Comparison of ENCODE assay signal across 21 cellular contexts in the genomic region with DNA sequence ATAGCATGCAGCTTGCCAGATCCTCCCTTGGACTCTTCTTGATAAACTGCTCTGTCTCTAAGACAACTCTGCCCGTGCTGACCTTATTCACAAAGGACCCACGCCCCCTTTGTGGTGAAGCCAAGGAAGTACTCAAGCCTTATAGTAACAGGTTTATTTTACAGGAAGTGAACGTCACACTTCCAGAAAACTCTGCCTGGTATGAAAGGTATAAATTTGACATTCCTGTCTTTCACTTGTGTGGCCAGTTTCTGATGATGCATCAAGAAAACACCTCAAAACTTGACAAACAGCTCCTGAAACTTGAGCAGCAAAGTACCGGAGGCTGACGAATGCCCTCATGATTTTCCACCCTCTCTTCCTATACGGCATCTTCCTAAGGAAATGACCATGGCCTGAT. TPM values are rescaled to one million over a fixed set of nuclear protein-coding genes. Genes with fewer than 3 reads are reported as not detected.
A peak's percentile ranks its signal among the peaks of the same experiment; 100 is the strongest.
DNase-seq lines count a peak whose midpoint lies in the region; ATAC-seq, FAIRE-seq and TF ChIP-seq lines count a peak whose summit lies in the region.
"Had no signal": no experiment of that assay in that cellular context is flagged by ENCODE, and none has a peak within 500 bp of the region (broad histone marks: within the 10 kb centered on the region; RNA-seq: fewer than 3 reads in every experiment).

No MANE protein-coding gene starts in this region.

- H3K4me1 ChIP-seq in smooth muscle cell (ENCODE audit: low read depth) = no peaks in the 10 kb centered on the region
- H3K4me1 ChIP-seq: ascending aorta, gastrocnemius medialis had no signal

- H3K79me2 ChIP-seq in smooth muscle cell (ENCODE audit: low read depth) = no peaks in the 10 kb centered on the region

- no peaks in the 10 kb centered on the region for H3K9me3 ChIP-seq in smooth muscle cell (replicated peaks; ENCODE audit: low read depth)
- H3K9me3 ChIP-seq: ascending aorta, gastrocnemius medialis had no signal

- no peak for FAIRE-seq in bronchial epithelial cell (lab: Jason Lieb, UNC)
- FAIRE-seq: H54 had no signal

- H3K4me2 ChIP-seq in smooth muscle cell = no peak overlapping the region

- TF ChIP-seq CTCF in bronchial epithelial cell (IDR thresholded peaks at IDR 0.05; ENCODE audit: insufficient read depth, low read length, severe bottlenecking) (no peak), smooth muscle cell (IDR thresholded peaks at IDR 0.05; ENCODE audit: borderline replicate concordance, insufficient read depth, poor library complexity, severe bottlenecking) (no peak)

- H2AFZ ChIP-seq in smooth muscle cell (ENCODE audit: low read depth) = no peak overlapping the region

- H3K36me3 ChIP-seq in H7 (replicated peaks; ENCODE audit: control insufficient read depth, insufficient read depth, low read length) (no peaks in the 10 kb centered on the region), bronchial epithelial cell (ENCODE audit: control insufficient read depth, insufficient read depth, low read length) (no peaks in the 10 kb centered on the region), smooth muscle cell (ENCODE audit: low read depth) (no peaks in the 10 kb centered on the region)
- H3K36me3 ChIP-seq: ascending aorta, gastrocnemius medialis had no signal

- H3K4me3 ChIP-seq in H7 (ENCODE audit: insufficient read depth, low read depth, low read length) = no peak overlapping the region
- no peak overlapping the region for H3K4me3 ChIP-seq in bronchial epithelial cell (ENCODE audit: low read depth, low read length)
- H3K4me3 ChIP-seq in smooth muscle cell = no peak overlapping the region
- H3K4me3 ChIP-seq: ascending aorta, gastrocnemius medialis had no signal

- peak overlapping the region; percentile 35 for H3K9ac ChIP-seq in smooth muscle cell (ENCODE audit: low read depth)

- ATAC-seq in HG03432 (IDR thresholded peaks at IDR 0.05; ENCODE audit: unreplicated experiment) (no peak), GM21619 (IDR thresholded peaks at IDR 0.05; ENCODE audit: unreplicated experiment) (no peak)
- ATAC-seq: gastrocnemius medialis; naive thymus-derived CD8-positive, alpha-beta T cell; stimulated activated memory B cell treated with anti-CD40 and anti-IgM and Interleukin-4, amounts not matched to agents 10 μg/mL and 1 μg/mL and 100 μg/mL, for 72 hours had no signal

- 61% methylated on average over 6 of the region's 6 CpGs for WGBS in smooth muscle cell (ENCODE audit: low lambda C conversion rate)

- H3F3A ChIP-seq in smooth muscle cell (ENCODE audit: low read depth) = no peaks in the 10 kb centered on the region

- DNase-seq in H7 (peak; percentile 28), NCI-H226 (peak; percentile 20), bronchial epithelial cell (ENCODE audit: low read depth) (peak; percentile 93), smooth muscle cell (lab: John Stamatoyannopoulos, UW; ENCODE audit: unreplicated experiment) (no peak), dedifferentiated amniotic fluid mesenchymal stem cell (ENCODE audit: extremely low spot score) (no peak)
- DNase-seq: activated CD4-positive, alpha-beta T cell treated with anti-CD3 and anti-CD28 coated beads, Interleukin-2, amount 10 ng/mL, durations not matched to agents 7 days and 5 days; activated gamma-delta T cell treated with Interleukin-2 at 50 U/mL for 16 hours; DMS79 treated with DMSO at 0.1 percent for 48 hours; gastrocnemius medialis; KBM-7; kidney glomerular epithelial cell; mesendoderm; naive thymus-derived CD8-positive, alpha-beta T cell; NCI-H1092; NCI-H2029 had no signal

- peak overlapping the region; percentile 70 for H3K27ac ChIP-seq in smooth muscle cell (ENCODE audit: low read depth)
- H3K27ac ChIP-seq: ascending aorta, gastrocnemius medialis had no signal

- H4K20me1 ChIP-seq in smooth muscle cell (ENCODE audit: low read depth) = no peaks in the 10 kb centered on the region

- H3K27me3 ChIP-seq in H7 (ENCODE audit: control insufficient read depth, insufficient read depth, low read length) = no peaks in the 10 kb centered on the region; the same call in 1 of the 2 replicates
- no peaks in the 10 kb centered on the region for H3K27me3 ChIP-seq in bronchial epithelial cell (ENCODE audit: control insufficient read depth, insufficient read depth, low read length)
- no peaks in the 10 kb centered on the region for H3K27me3 ChIP-seq in smooth muscle cell (ENCODE audit: low read depth)
- H3K27me3 ChIP-seq: ascending aorta, gastrocnemius medialis had no signal

RNA-seq across cellular contexts. Expression of gene PELI3, which starts 12.5 kb away (rescaled TPM):
- total RNA-seq in H7 (2014; rRNA removed; shearing (Covaris generic)) = 8.1 and 9.5 TPM in 2 replicates
- total RNA-seq in bronchial epithelial cell (10.4 and 11.6 TPM in 2 replicates), smooth muscle cell (2.1 and 3.8 TPM in 2 replicates)
- 9.4 and 10.6 TPM in 2 replicates for polyA plus RNA-seq in smooth muscle cell

RNA-seq across cellular contexts. Expression of gene MRPL11, which starts 15.6 kb away (rescaled TPM):
- 148 and 174 TPM in 2 replicates for total RNA-seq in H7 (2014; rRNA removed; shearing (Covaris generic))
- total RNA-seq in bronchial epithelial cell = 38.5 and 43.7 TPM in 2 replicates
- 36.1 and 38.7 TPM in 2 replicates for total RNA-seq in smooth muscle cell
- polyA plus RNA-seq in smooth muscle cell = 54.5 and 68.4 TPM in 2 replicates

RNA-seq across cellular contexts. Expression of gene DPP3, which starts 26.0 kb away (rescaled TPM):
- 146 and 156 TPM in 2 replicates for total RNA-seq in H7 (2014; rRNA removed; shearing (Covaris generic))
- 45.0 and 70.0 TPM in 2 replicates for total RNA-seq in bronchial epithelial cell
- 34.6 and 59.2 TPM in 2 replicates for total RNA-seq in smooth muscle cell
- polyA plus RNA-seq in smooth muscle cell = 38.0 and 40.1 TPM in 2 replicates

RNA-seq across cellular contexts. Expression of gene NPAS4, which starts 33.4 kb away (rescaled TPM):
- 0.04 TPM in 1 of 2 replicates, not detected in the other for total RNA-seq in H7 (2014; rRNA removed; shearing (Covaris generic))
- not detected in 2 replicates for total RNA-seq in bronchial epithelial cell
- total RNA-seq in smooth muscle cell = 0.58 and 0.85 TPM in 2 replicates
- 0.84 and 1.1 TPM in 2 replicates for polyA plus RNA-seq in smooth muscle cell
- total RNA-seq: gastrocnemius medialis; naive thymus-derived CD8-positive, alpha-beta T cell; NCI-H460 had no signal
- polyA plus RNA-seq: naive thymus-derived CD8-positive, alpha-beta T cell had no signal

RNA-seq across cellular contexts. Expression of gene BBS1, which starts 56.2 kb away (rescaled TPM):
- total RNA-seq in H7 (2014; rRNA removed; shearing (Covaris generic)) = 25.4 and 26.5 TPM in 2 replicates
- 8.2 and 9.5 TPM in 2 replicates for total RNA-seq in bronchial epithelial cell
- 25.9 and 30.1 TPM in 2 replicates for total RNA-seq in smooth muscle cell
- 13.0 and 15.6 TPM in 2 replicates for polyA plus RNA-seq in smooth muscle cell

Comparison
In these comparisons a context has a peak if more than half of its experiments do, and no peak if none do; other contexts are left out.
1. DNase-seq: peak in H7 (single experiment), NCI-H226 (single experiment) and bronchial epithelial cell (single experiment); none in smooth muscle cell (single experiment) and dedifferentiated amniotic fluid mesenchymal stem cell (single experiment).